Comparison of ENCODE assay signal across 29 cellular contexts in genomic region chr1:90963236-90963635, GRCh38.
"Had no signal": no experiment of that assay in that cellular context is flagged by ENCODE, and none has a peak within 500 bp of the region (broad histone marks: within the 10 kb centered on the region; RNA-seq: fewer than 3 reads in every experiment).

No MANE protein-coding gene starts in this region.

- H3K4me1 Mint-ChIP-seq: mesothelial cell of epicardium, nephron progenitor cell, neural progenitor cell had no signal

- H3K27me3 Mint-ChIP-seq: naive B cell; stimulated activated naive B cell treated with anti-CD40 and anti-IgM and Interleukin-4, amounts not matched to agents 10 μg/mL and 1 μg/mL and 100 μg/mL, for 72 hours had no signal

- H3K36me3 ChIP-seq: left ventricle myocardium inferior, neutrophil, thyroid gland, transverse colon, upper lobe of left lung, vagina had no signal

- H3K36me3 Mint-ChIP-seq: natural killer cell had no signal

- H3K9ac ChIP-seq: neural progenitor cell, parathyroid adenoma had no signal

- H3K4me1 ChIP-seq: neural progenitor cell, parathyroid adenoma, testis, thyroid gland, vagina had no signal

- H3K4me3 Mint-ChIP-seq: mesothelial cell of epicardium; naive B cell; natural killer cell; nephron progenitor cell; neural progenitor cell; stimulated activated naive B cell treated with anti-CD40 and anti-IgM and Interleukin-4, amounts not matched to agents 10 μg/mL and 1 μg/mL and 100 μg/mL, for 72 hours had no signal

- H3K4me2 ChIP-seq: hepatocyte, neural progenitor cell had no signal

- H3K9me3 Mint-ChIP-seq: natural killer cell had no signal

- H3K9me3 ChIP-seq: left ventricle myocardium inferior, neutrophil, stomach, testis, thyroid gland, transverse colon, upper lobe of left lung, vagina had no signal

- H3K27me3 ChIP-seq: hepatocyte, neural progenitor cell, neutrophil, stomach, testis, thyroid gland, transverse colon, upper lobe of left lung, vagina had no signal

- H2AFZ ChIP-seq: hepatocyte, neural progenitor cell, parathyroid adenoma had no signal

- H3K27ac Mint-ChIP-seq: mesothelial cell of epicardium; nephron progenitor cell; neural progenitor cell; stimulated activated naive B cell treated with anti-CD40 and anti-IgM and Interleukin-4, amounts not matched to agents 10 μg/mL and 1 μg/mL and 100 μg/mL, for 72 hours had no signal

- ATAC-seq: right cardiac atrium; sciatic nerve; stimulated activated naive B cell treated with anti-CD40 and anti-IgM and Interleukin-4, amounts not matched to agents 10 μg/mL and 1 μg/mL and 100 μg/mL, for 72 hours; stimulated activated naive CD8-positive, alpha-beta T cell treated with anti-CD3 and anti-CD28 coated beads, Interleukin-15, Interleukin-2, amounts not matched to agents 100 U/mL and 50 U/mL, for 24 hours had no signal

- H3K27ac ChIP-seq: hepatocyte, left ventricle myocardium inferior, neural progenitor cell, neutrophil, parathyroid adenoma, skin epidermis, stomach, testis, thyroid gland, transverse colon, upper lobe of left lung, vagina had no signal

- DNase-seq: islet precursor cell; left ventricle myocardium inferior; mesendoderm; naive B cell; natural killer cell; nephron progenitor cell; occipital lobe; retina; right cardiac atrium; stimulated activated CD4-positive, alpha-beta T cell treated with anti-CD3 and anti-CD28 coated beads, Interleukin-12 subunit alpha, Interleukin-12 subunit beta, amount 100 ng/mL, for 4 hours; stimulated activated CD4-positive, alpha-beta T cell treated with anti-CD3 and anti-CD28 coated beads, Interleukin-15, amount 100 ng/mL, for 24 hours; stimulated activated CD4-positive, alpha-beta T cell treated with anti-CD3 and anti-CD28 coated beads, Interleukin-2, amount 100 ng/mL, for 24 hours; stimulated activated CD4-positive, alpha-beta T cell treated with anti-CD3 and anti-CD28 coated beads, Interleukin-4, amount 100 ng/mL, for 1 hour; stimulated activated naive B cell treated with anti-CD40 and anti-IgM and Interleukin-4, amounts not matched to agents 10 μg/mL and 1 μg/mL and 100 μg/mL, for 72 hours; stimulated activated naive CD8-positive, alpha-beta T cell treated with anti-CD3 and anti-CD28 coated beads, Interleukin-15, Interleukin-2, amounts not matched to agents 100 U/mL and 50 U/mL, for 24 hours; stomach; testis; thyroid gland; transverse colon; upper lobe of left lung had no signal

- H3K4me3 ChIP-seq: hepatocyte, left ventricle myocardium inferior, lung, neural progenitor cell, skin epidermis, stomach, testis, thyroid gland, transverse colon, upper lobe of left lung, vagina had no signal
